Comparison of ENCODE assay signal across 8 cellular contexts in the genomic region with DNA sequence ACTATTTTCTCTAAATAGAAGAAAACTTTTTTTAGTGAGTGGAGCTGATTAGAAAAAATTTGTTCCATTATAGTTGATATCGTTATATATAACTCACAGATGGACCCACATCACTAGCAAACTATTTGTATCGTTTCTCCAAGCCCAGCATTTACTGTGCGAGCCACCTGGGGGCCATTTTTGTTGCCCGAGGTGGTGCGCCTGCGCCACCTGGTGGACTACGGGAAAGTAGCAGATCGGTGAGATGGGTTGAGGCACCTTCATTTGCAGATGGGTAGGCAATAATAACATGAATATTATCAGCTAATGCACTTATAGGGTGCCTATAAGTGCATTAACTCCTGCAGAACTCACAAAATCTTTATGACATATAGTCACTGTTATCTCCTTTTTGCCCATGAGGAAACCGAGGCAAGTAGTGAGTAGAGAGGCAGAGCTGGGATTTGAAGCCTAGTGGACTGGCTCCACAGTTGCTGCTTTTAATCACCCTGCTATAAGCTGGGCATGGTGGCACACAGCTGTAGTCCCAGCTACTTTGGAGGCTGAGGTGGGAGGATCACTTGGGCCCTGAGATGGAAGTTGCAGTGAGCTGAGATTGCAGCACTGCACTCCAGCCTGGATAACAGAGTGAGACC. TPM values are rescaled to one million over a fixed set of nuclear protein-coding genes. Genes with fewer than 3 reads are reported as not detected.
A peak's percentile ranks its signal among the peaks of the same experiment; 100 is the strongest.
DNase-seq lines count a peak whose midpoint lies in the region; ATAC-seq and TF ChIP-seq lines count a peak whose summit lies in the region.

No MANE protein-coding gene starts in this region.

- peaks cover 37% of the 10 kb centered on the region for H3K27me3 Mint-ChIP-seq in mesothelial cell of epicardium (ENCODE audit: low read depth)
- peaks cover 13 to 25% of the 10 kb centered on the region in 2 donors for H3K27me3 Mint-ChIP-seq in stimulated activated naive B cell treated with anti-CD40 and anti-IgM and Interleukin-4, amounts not matched to agents 10 μg/mL and 1 μg/mL and 100 μg/mL, for 72 hours

- no peak overlapping the region for H3K4me3 ChIP-seq in AG04450 (ENCODE audit: low read depth, low read length)
- no peak overlapping the region for H3K4me3 ChIP-seq in colonic mucosa

- no peak overlapping the region for H3K4me3 Mint-ChIP-seq in mesothelial cell of epicardium
- H3K4me3 Mint-ChIP-seq in stimulated activated naive B cell treated with anti-CD40 and anti-IgM and Interleukin-4, amounts not matched to agents 10 μg/mL and 1 μg/mL and 100 μg/mL, for 72 hours, result no peak overlapping the region

- H3K9ac ChIP-seq in colonic mucosa (ENCODE audit: low read depth in 2 of 2, low read length in 2 of 2), result no peak overlapping the region

- no peaks in the 10 kb centered on the region for H3K4me1 ChIP-seq in colonic mucosa

- POLR2A ChIA-PET in AG04450 (lab: Yijun Ruan, JAX), result no interaction called here

- H3K36me3 Mint-ChIP-seq in mesothelial cell of epicardium, result no peaks in the 10 kb centered on the region
- no peaks in the 10 kb centered on the region for H3K36me3 Mint-ChIP-seq in stimulated activated naive B cell treated with anti-CD40 and anti-IgM and Interleukin-4, amounts not matched to agents 10 μg/mL and 1 μg/mL and 100 μg/mL, for 72 hours

- no peak for DNase-seq in AG04450 (ENCODE audit: low read depth, low spot score)
- DNase-seq in NCI-H2227 (lab: John Stamatoyannopoulos, UW; ENCODE audit: unreplicated experiment), result peak; percentile 59
- peak; percentile 86 for DNase-seq in activated CD4-positive, alpha-beta T cell treated with anti-CD3 and anti-CD28 coated beads for 48 hours
- DNase-seq in colonic mucosa, result peak; percentile 64
- peak in 1 of 2 experiments; percentile 56 for DNase-seq in mesothelial cell of epicardium (ENCODE audit: low spot score in 2 of 2, unreplicated experiment in 2 of 2)
- DNase-seq in stimulated activated naive B cell treated with anti-CD40 and anti-IgM and Interleukin-4, amounts not matched to agents 10 μg/mL and 1 μg/mL and 100 μg/mL, for 72 hours, result peak; percentile 71

- TF ChIP-seq CTCF in AG04450 (IDR thresholded peaks at IDR 0.05; ENCODE audit: low read depth, low read length), result peak; percentile 78
- peak; percentile 84 for TF ChIP-seq CTCF in colonic mucosa (IDR thresholded peaks at IDR 0.05)
- TF ChIP-seq CTCF in mesothelial cell of epicardium (IDR thresholded peaks at IDR 0.05; ENCODE audit: unreplicated experiment), result peak; percentile 84

- H3K9me3 ChIP-seq in AG04450 (ENCODE audit: control insufficient read depth, insufficient read depth, low read length), result no peaks in the 10 kb centered on the region
- no peaks in the 10 kb centered on the region for H3K9me3 ChIP-seq in colonic mucosa

- H3K4me1 Mint-ChIP-seq in mesothelial cell of epicardium, result peaks cover 19% of the 10 kb centered on the region
- peaks cover 21 to 32% of the 10 kb centered on the region in 2 donors for H3K4me1 Mint-ChIP-seq in stimulated activated naive B cell treated with anti-CD40 and anti-IgM and Interleukin-4, amounts not matched to agents 10 μg/mL and 1 μg/mL and 100 μg/mL, for 72 hours

- H3K27ac Mint-ChIP-seq in mesothelial cell of epicardium, result no peak overlapping the region
- no peak overlapping the region for H3K27ac Mint-ChIP-seq in stimulated activated naive B cell treated with anti-CD40 and anti-IgM and Interleukin-4, amounts not matched to agents 10 μg/mL and 1 μg/mL and 100 μg/mL, for 72 hours

- CTCF ChIA-PET in AG04450 (lab: Charles Lee), result interaction anchor here (0.6 to 1.7 kb wide), 16 partner anchors 9 to 578 kb away, joined by 3 to 6 read pairs (median 3); partner anchors contain the start of gene CFAP52

- H3K27ac ChIP-seq in AG04450 (ENCODE audit: low read depth, low read length) (no peak overlapping the region), colonic mucosa (no peak overlapping the region)

- peak; percentile 54 for ATAC-seq in GM18867 (IDR thresholded peaks at IDR 0.05; ENCODE audit: unreplicated experiment)
- ATAC-seq in stimulated activated naive B cell treated with anti-CD40 and anti-IgM and Interleukin-4, amounts not matched to agents 10 μg/mL and 1 μg/mL and 100 μg/mL, for 72 hours (replicated peaks), result peak; percentile 60 to 72
- ATAC-seq in HG03097 (IDR thresholded peaks at IDR 0.05; ENCODE audit: low FRiP score, unreplicated experiment), result no peak

- intact Hi-C loops in colonic mucosa (cut with DNase I), result no loop called here

- H3K36me3 ChIP-seq in colonic mucosa, result no peaks in the 10 kb centered on the region

- peaks cover 6% of the 10 kb centered on the region for H3K9me3 Mint-ChIP-seq in mesothelial cell of epicardium
- peaks cover 0 to 2% of the 10 kb centered on the region in 2 donors for H3K9me3 Mint-ChIP-seq in stimulated activated naive B cell treated with anti-CD40 and anti-IgM and Interleukin-4, amounts not matched to agents 10 μg/mL and 1 μg/mL and 100 μg/mL, for 72 hours

- H3K27me3 ChIP-seq in AG04450 (ENCODE audit: control insufficient read depth, insufficient read depth, low read length), result peaks cover 11% of the 10 kb centered on the region
- peaks cover 14% of the 10 kb centered on the region for H3K27me3 ChIP-seq in colonic mucosa

RNA-seq across cellular contexts. Expression of gene NTN1, which starts 23.2 kb away (rescaled TPM):
- 0.05 and 0.16 TPM in 2 replicates for polyA plus RNA-seq in AG04450 (2011; rRNA removed)
- polyA minus RNA-seq in AG04450 (2011; rRNA and poly(A)+ RNA removed), result 0.09 and 0.18 TPM in 2 replicates
- total RNA-seq in colonic mucosa (1 to 10 TPM; 2.1 to 5.5 TPM), mesothelial cell of epicardium (2.3 to 2.6 TPM (median 2.5 TPM) in 3 replicates)

RNA-seq across cellular contexts. Expression of gene PIK3R5, which starts 32.6 kb away (rescaled TPM):
- not detected in 2 replicates for polyA plus RNA-seq in AG04450 (2011; rRNA removed)
- not detected in 2 replicates for polyA minus RNA-seq in AG04450 (2011; rRNA and poly(A)+ RNA removed)
- total RNA-seq in colonic mucosa (1 to 10 TPM; 2.2 to 2.5 TPM), mesothelial cell of epicardium (0.18 to 0.27 TPM (median 0.25 TPM) in 3 replicates)
